ENCODE assay signal across 16 cellular contexts in the genomic region with DNA sequence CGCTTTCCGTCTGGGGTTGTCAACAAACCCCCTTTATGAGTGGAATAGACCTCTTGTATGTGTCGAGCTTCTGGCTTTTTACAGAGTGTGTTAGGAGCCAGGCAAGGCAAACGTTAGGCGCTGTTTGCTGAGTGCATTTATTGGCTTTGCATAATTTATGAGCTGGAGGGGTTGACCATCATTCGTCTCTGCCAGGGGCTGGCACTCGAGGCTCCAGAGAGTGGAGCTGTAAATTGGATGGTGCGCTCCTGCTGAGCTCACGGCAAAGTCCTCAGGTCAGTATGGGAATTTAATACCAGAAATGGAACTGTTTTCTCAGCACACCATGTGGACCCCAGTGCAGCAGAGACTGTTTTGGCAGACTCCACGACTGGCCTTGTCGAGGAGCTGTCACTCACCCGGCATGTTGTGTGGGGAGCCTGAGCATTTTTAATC.
A peak's percentile ranks its signal among the peaks of the same experiment; 100 is the strongest.
DNase-seq lines count a peak whose midpoint lies in the region; ATAC-seq and TF ChIP-seq lines count a peak whose summit lies in the region.
"Had no signal": no experiment of that assay in that cellular context is flagged by ENCODE, and none has a peak within 500 bp of the region (broad histone marks: within the 10 kb centered on the region; RNA-seq: fewer than 3 reads in every experiment).

No MANE protein-coding gene starts in this region.

- H3K4me1 Mint-ChIP-seq in endodermal cell (peaks cover 14% of the 10 kb centered on the region), chondrocyte (ENCODE audit: low read depth) (no peaks in the 10 kb centered on the region)
- H3K4me1 Mint-ChIP-seq: activated T-helper 17 cell treated with anti-CD3 and anti-CD28 coated beads, Interleukin-2, amount 50 U/mL, for 72 hours had no signal

- no peaks in the 10 kb centered on the region for H3K9me3 ChIP-seq in endodermal cell (ENCODE audit: control insufficient read depth, low read length)

- H3K4me3 ChIP-seq in endodermal cell (ENCODE audit: low read length), result no peak overlapping the region
- H3K4me3 ChIP-seq: cardiac muscle cell had no signal

- WGBS in endodermal cell (ENCODE audit: insufficient coverage in 1 of 2, insufficient read length in 1 of 2), 2 experiments, result 84 to 91% methylated on average over 8 to 12 of the region's 12 CpGs

- H3K27me3 Mint-ChIP-seq in endodermal cell (ENCODE audit: insufficient read depth) (no peaks in the 10 kb centered on the region), chondrocyte (ENCODE audit: low read depth) (no peaks in the 10 kb centered on the region)
- H3K27me3 Mint-ChIP-seq: activated CD8-positive, alpha-beta T cell treated with anti-CD3 and anti-CD28 coated beads for 36 hours; activated naive CD8-positive, alpha-beta T cell treated with anti-CD3 and anti-CD28 coated beads, Interleukin-2, amount 50 U/mL, for 24 hours; activated T-helper 17 cell treated with anti-CD3 and anti-CD28 coated beads, Interleukin-2, amount 50 U/mL, for 72 hours; natural killer cell treated with Interleukin-12 subunit alpha and Interleukin-12 subunit beta and Interleukin-15 and Interleukin-18, amount 100 ng/mL, for 72 hours; stimulated activated naive CD8-positive, alpha-beta T cell treated with anti-CD3 and anti-CD28 coated beads, Interleukin-15, amount 100 ng/mL, for 72 hours had no signal

- H3K4me1 ChIP-seq in endodermal cell (ENCODE audit: control insufficient read depth, insufficient read depth, low read length), result peaks cover 8% of the 10 kb centered on the region

- H3K4me3 Mint-ChIP-seq in endodermal cell (no peak overlapping the region), chondrocyte (ENCODE audit: unreplicated experiment) (no peak overlapping the region)
- H3K4me3 Mint-ChIP-seq: activated CD8-positive, alpha-beta T cell treated with anti-CD3 and anti-CD28 coated beads for 36 hours; activated naive CD8-positive, alpha-beta T cell treated with anti-CD3 and anti-CD28 coated beads, Interleukin-2, amount 50 U/mL, for 24 hours; activated T-helper 17 cell treated with anti-CD3 and anti-CD28 coated beads, Interleukin-2, amount 50 U/mL, for 72 hours; natural killer cell treated with Interleukin-12 subunit alpha and Interleukin-12 subunit beta and Interleukin-15 and Interleukin-18, amount 100 ng/mL, for 72 hours; stimulated activated naive CD8-positive, alpha-beta T cell treated with anti-CD3 and anti-CD28 coated beads, Interleukin-15, amount 100 ng/mL, for 72 hours had no signal

- H3K9ac ChIP-seq in endodermal cell (ENCODE audit: extremely low read depth, low read length, poor library complexity, severe bottlenecking), result no peak overlapping the region

- H3K36me3 Mint-ChIP-seq in endodermal cell (ENCODE audit: low read depth) (peaks cover 5% of the 10 kb centered on the region), chondrocyte (ENCODE audit: low read depth) (no peaks in the 10 kb centered on the region)
- H3K36me3 Mint-ChIP-seq: natural killer cell treated with Interleukin-12 subunit alpha and Interleukin-12 subunit beta and Interleukin-15 and Interleukin-18, amount 100 ng/mL, for 72 hours had no signal

- no peak for ATAC-seq in GM18907 (IDR thresholded peaks at IDR 0.05; ENCODE audit: unreplicated experiment)
- no peak for ATAC-seq in activated CD4-positive, CD25-positive, alpha-beta regulatory T cell treated with anti-CD3 and anti-CD28 coated beads, Interleukin-2, amount 50 U/mL, for 24 hours
- ATAC-seq: activated CD8-positive, alpha-beta T cell treated with anti-CD3 and anti-CD28 coated beads for 36 hours; activated naive CD8-positive, alpha-beta T cell treated with anti-CD3 and anti-CD28 coated beads, Interleukin-2, amount 50 U/mL, for 24 hours; activated T-helper 17 cell treated with anti-CD3 and anti-CD28 coated beads, Interleukin-2, amount 50 U/mL, for 72 hours; natural killer cell treated with Interleukin-12 subunit alpha and Interleukin-12 subunit beta and Interleukin-15 and Interleukin-18, amount 100 ng/mL, for 72 hours; stimulated activated naive CD8-positive, alpha-beta T cell treated with anti-CD3 and anti-CD28 coated beads, Interleukin-15, amount 100 ng/mL, for 72 hours had no signal

- no peaks in the 10 kb centered on the region for H3K27me3 ChIP-seq in endodermal cell (ENCODE audit: control insufficient read depth, insufficient read depth, low read length, poor library complexity, severe bottlenecking)
- H3K27me3 ChIP-seq: cardiac muscle cell had no signal

- TF ChIP-seq CTCF in endodermal cell (conservative IDR thresholded peaks at IDR 0.05) (no peak), chondrocyte (IDR thresholded peaks at IDR 0.05) (no peak)

- H3K9me3 Mint-ChIP-seq in endodermal cell (no peaks in the 10 kb centered on the region), chondrocyte (ENCODE audit: low read depth) (no peaks in the 10 kb centered on the region)
- H3K9me3 Mint-ChIP-seq: activated CD8-positive, alpha-beta T cell treated with anti-CD3 and anti-CD28 coated beads for 36 hours; natural killer cell treated with Interleukin-12 subunit alpha and Interleukin-12 subunit beta and Interleukin-15 and Interleukin-18, amount 100 ng/mL, for 72 hours had no signal

- DNase-seq in COR-L47 (lab: John Stamatoyannopoulos, UW) (peak; percentile 78), NCI-H1694 (lab: John Stamatoyannopoulos, UW) (peak; percentile 80), NCI-H524 (lab: John Stamatoyannopoulos, UW) (peak; percentile 84 to 91), endodermal cell (no peak), chondrocyte (ENCODE audit: low spot score) (no peak), HK-2 (ENCODE audit: unreplicated experiment) (no peak)
- DNase-seq: activated CD8-positive, alpha-beta T cell treated with anti-CD3 and anti-CD28 coated beads for 36 hours; activated naive CD8-positive, alpha-beta T cell treated with anti-CD3 and anti-CD28 coated beads, Interleukin-2, amount 50 U/mL, for 24 hours; effector memory CD4-positive, alpha-beta T cell; mesenchymal stem cell; stimulated activated naive CD8-positive, alpha-beta T cell treated with anti-CD3 and anti-CD28 coated beads, Interleukin-15, amount 100 ng/mL, for 72 hours had no signal

- H3K27ac ChIP-seq in endodermal cell (ENCODE audit: low read depth, low read length), result peak overlapping the region; percentile 38
- H3K27ac ChIP-seq: cardiac muscle cell had no signal

- H3K27ac Mint-ChIP-seq in endodermal cell, result no peak overlapping the region
- no peak overlapping the region for H3K27ac Mint-ChIP-seq in chondrocyte (ENCODE audit: unreplicated experiment)
- H3K27ac Mint-ChIP-seq: activated CD8-positive, alpha-beta T cell treated with anti-CD3 and anti-CD28 coated beads for 36 hours; activated naive CD8-positive, alpha-beta T cell treated with anti-CD3 and anti-CD28 coated beads, Interleukin-2, amount 50 U/mL, for 24 hours; activated T-helper 17 cell treated with anti-CD3 and anti-CD28 coated beads, Interleukin-2, amount 50 U/mL, for 72 hours; natural killer cell treated with Interleukin-12 subunit alpha and Interleukin-12 subunit beta and Interleukin-15 and Interleukin-18, amount 100 ng/mL, for 72 hours had no signal

- no peaks in the 10 kb centered on the region for H3K36me3 ChIP-seq in endodermal cell (ENCODE audit: control insufficient read depth, insufficient read depth, low read length)
- H3K36me3 ChIP-seq: cardiac muscle cell had no signal

Comparison
In these comparisons a context has a peak if more than half of its experiments do, and no peak if none do; other contexts are left out.
1. DNase-seq: peak in COR-L47 (single experiment), NCI-H1694 (single experiment) and NCI-H524 (2 of 2); none in endodermal cell (single experiment), chondrocyte (single experiment) and HK-2 (single experiment).